5 cellular contexts compared by ENCODE assay signal in genomic region chr10:76514891-76515290, GRCh38.
"Had no signal": no experiment of that assay in that cellular context is flagged by ENCODE, and none has a peak within 500 bp of the region (broad histone marks: within the 10 kb centered on the region; RNA-seq: fewer than 3 reads in every experiment).

No MANE protein-coding gene starts in this region.

- ATAC-seq: HepG2, K562 had no signal

- H3K4me3 ChIP-seq: K562 had no signal

- DNase-seq: IMR-90 had no signal

- FAIRE-seq: HepG2, HTR-8/SVneo, K562 had no signal

- H3K27ac ChIP-seq: HL-60 had no signal
